In genomic region chr11:64201524-64201923, GRCh38 we compare ENCODE assay signal across 1 cellular context.
TF ChIP-seq lines count a peak whose summit lies in the region.

No MANE protein-coding gene starts in this region.

TF ChIP-seq in endothelial cell of umbilical vein, 7 proteins besides CTCF, POLR2A, EP300 and RAD21:
- TF ChIP-seq EZH2 (IDR thresholded peaks at IDR 0.05; ENCODE audit: borderline replicate concordance, low read depth, low read length, severe bottlenecking) (no peak), JUN (IDR thresholded peaks at IDR 0.05; ENCODE audit: borderline replicate concordance, insufficient read depth, insufficient read length, low read depth) (no peak), GATA2 (IDR thresholded peaks at IDR 0.05; ENCODE audit: insufficient read depth, insufficient read length, low read depth, low read length) (no peak), MYC (IDR thresholded peaks at IDR 0.05; ENCODE audit: low read depth, low read length) (no peak), FOS (IDR thresholded peaks at IDR 0.05; ENCODE audit: borderline replicate concordance, insufficient read depth, low read length) (no peak), POLR2AphosphoS5 (IDR thresholded peaks at IDR 0.05; ENCODE audit: insufficient read depth, low read depth, low read length) (no peak), MAX (IDR thresholded peaks at IDR 0.05; ENCODE audit: insufficient read depth, insufficient read length) (no peak)
